20 cellular contexts compared by ENCODE assay signal in the genomic region with DNA sequence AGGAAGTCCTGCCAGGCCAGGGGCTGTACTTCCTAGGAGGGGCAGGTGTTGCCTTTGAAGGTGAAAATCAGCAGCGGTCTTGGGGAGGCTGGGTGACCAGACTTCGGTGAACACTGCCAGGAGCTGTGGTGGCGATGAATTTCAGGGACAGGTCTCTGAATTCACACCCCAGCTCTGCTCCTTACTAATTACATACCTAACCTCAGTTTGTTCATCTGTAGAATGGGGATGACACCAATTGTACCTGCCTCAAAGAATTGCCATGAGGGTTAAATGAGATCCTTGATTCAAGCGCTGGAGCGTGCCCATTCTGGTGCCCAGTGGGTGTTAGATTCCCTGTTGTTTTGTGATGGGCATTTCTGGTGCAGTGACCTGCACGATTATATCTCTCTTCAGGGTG.
A peak's percentile ranks its signal among the peaks of the same experiment; 100 is the strongest.
DNase-seq lines count a peak whose midpoint lies in the region; ATAC-seq, FAIRE-seq and TF ChIP-seq lines count a peak whose summit lies in the region.
"Had no signal": no experiment of that assay in that cellular context is flagged by ENCODE, and none has a peak within 500 bp of the region (broad histone marks: within the 10 kb centered on the region; RNA-seq: fewer than 3 reads in every experiment).

No MANE protein-coding gene starts in this region.

- H3K27ac ChIP-seq in RWPE1 (peak overlapping the region; percentile 44), H1 (ENCODE audit: low read depth, low read length) (no peak overlapping the region)
- H3K27ac ChIP-seq: BLaER1, C4-2B, GM23248 had no signal

- H2BK5ac ChIP-seq in H1 (ENCODE audit: low read depth, low read length) = no peak overlapping the region

- no peak overlapping the region for H2BK12ac ChIP-seq in H1 (ENCODE audit: low read depth, low read length)

- no peak overlapping the region for H2AFZ ChIP-seq in H1 (ENCODE audit: low read length)
- H2AFZ ChIP-seq: GM23248 had no signal

- H3K23me2 ChIP-seq in H1 (ENCODE audit: low read depth, low read length) = no peaks in the 10 kb centered on the region

- 78% methylated on average over 6 of the region's 6 CpGs; no CpG with 5 or more reads in 1 of the 2 experiments for WGBS in H1 (ENCODE audit: extremely low coverage in 1 of 2, insufficient coverage in 1 of 2, insufficient read length in 1 of 2, insufficient replicate concordance in 2 of 2, low coverage in 1 of 2, low lambda C conversion rate in 2 of 2, missing lambda C conversion rate in 1 of 2), 2 experiments

- H4K20me1 ChIP-seq in H1 (replicated peaks in 1 of 2; ENCODE audit: control insufficient read depth in 1 of 2, insufficient read depth in 2 of 2, low read length in 2 of 2) = no peaks in the 10 kb centered on the region
- H4K20me1 ChIP-seq: BLaER1 had no signal

- CTCF ChIA-PET in RWPE1 (lab: Yijun Ruan, JAX) = no interaction called here
- CTCF ChIA-PET in H1 (lab: Charles Lee; ENCODE audit: partially characterized antibody) = no interaction called here

- no peaks in the 10 kb centered on the region for H3K4me1 Mint-ChIP-seq in stimulated activated memory B cell treated with anti-CD40 and anti-IgM and Interleukin-4, amounts not matched to agents 10 μg/mL and 1 μg/mL and 100 μg/mL, for 72 hours
- H3K4me1 Mint-ChIP-seq: B cell; CD4-positive, CD25-positive, alpha-beta regulatory T cell; H9 had no signal

- no peak overlapping the region for H3K14ac ChIP-seq in H1 (ENCODE audit: insufficient read length)

- H2AK5ac ChIP-seq in H1 (ENCODE audit: low read depth, low read length) = no peak overlapping the region

- no peak for TF ChIP-seq CTCF in RWPE1 (conservative IDR thresholded peaks at IDR 0.05; ENCODE audit: low read depth)
- no peak for TF ChIP-seq CTCF in H1 (IDR thresholded peaks at IDR 0.05; ENCODE audit: control extremely low read depth in 1 of 3, insufficient read depth in 1 of 3, low read depth in 1 of 3, low read length in 3 of 3)

- no peak overlapping the region for H3K4ac ChIP-seq in H1 (replicated peaks; ENCODE audit: insufficient read length, low read depth, low read length)

- FAIRE-seq in H1 (lab: Jason Lieb, UNC) = no peak
- FAIRE-seq: G401.6, GM12892 had no signal

- no peaks in the 10 kb centered on the region for H3K9me3 ChIP-seq in H1 (ENCODE audit: insufficient read depth in 2 of 2, low read depth in 1 of 2, low read length in 1 of 2)
- H3K9me3 ChIP-seq: BLaER1, Caco-2 had no signal

- H3K79me1 ChIP-seq in H1 (ENCODE audit: low read depth, low read length) = no peaks in the 10 kb centered on the region

- no peaks in the 10 kb centered on the region for H3K36me3 Mint-ChIP-seq in stimulated activated memory B cell treated with anti-CD40 and anti-IgM and Interleukin-4, amounts not matched to agents 10 μg/mL and 1 μg/mL and 100 μg/mL, for 72 hours
- H3K36me3 Mint-ChIP-seq: CD4-positive, CD25-positive, alpha-beta regulatory T cell; CD8-positive, alpha-beta T cell had no signal

- no peak overlapping the region for H3K9ac ChIP-seq in H1 (replicated peaks in 1 of 4; ENCODE audit: extremely low read depth in 1 of 4, low read depth in 3 of 4, low read length in 3 of 4)
- H3K9ac ChIP-seq: BLaER1, GM23248 had no signal

- no peak overlapping the region for H2BK120ac ChIP-seq in H1 (replicated peaks; ENCODE audit: low read depth, low read length)

- no peaks in the 10 kb centered on the region; a peak in 1 of 8 replicates for H3K36me3 ChIP-seq in H1 (ENCODE audit: control insufficient read depth in 2 of 4, insufficient read depth in 4 of 4, low read length in 3 of 4)
- H3K36me3 ChIP-seq: BLaER1 had no signal

- no peaks in the 10 kb centered on the region for H3K9me3 Mint-ChIP-seq in stimulated activated memory B cell treated with anti-CD40 and anti-IgM and Interleukin-4, amounts not matched to agents 10 μg/mL and 1 μg/mL and 100 μg/mL, for 72 hours
- H3K9me3 Mint-ChIP-seq: CD8-positive, alpha-beta T cell; H9 had no signal

- H3K18ac ChIP-seq in H1 (ENCODE audit: extremely low read depth, low read length) = no peak overlapping the region

- H4K91ac ChIP-seq in H1 (replicated peaks; ENCODE audit: insufficient read length, low read length) = no peak overlapping the region

- H2BK20ac ChIP-seq in H1 (ENCODE audit: low read length) = no peak overlapping the region

- no peak overlapping the region for H3K27ac Mint-ChIP-seq in stimulated activated memory B cell treated with anti-CD40 and anti-IgM and Interleukin-4, amounts not matched to agents 10 μg/mL and 1 μg/mL and 100 μg/mL, for 72 hours
- H3K27ac Mint-ChIP-seq: B cell; CD4-positive, CD25-positive, alpha-beta regulatory T cell; CD8-positive, alpha-beta T cell; H9 had no signal

- H3K56ac ChIP-seq in H1 (replicated peaks; ENCODE audit: insufficient read length, low read depth, low read length) = no peak overlapping the region

- peak; percentile 6 for ATAC-seq in stimulated activated memory B cell treated with anti-CD40 and anti-IgM and Interleukin-4, amounts not matched to agents 10 μg/mL and 1 μg/mL and 100 μg/mL, for 72 hours
- no peak for ATAC-seq in HG02759 (IDR thresholded peaks at IDR 0.05; ENCODE audit: unreplicated experiment)
- ATAC-seq in HG02623 (IDR thresholded peaks at IDR 0.05; ENCODE audit: unreplicated experiment) = no peak
- ATAC-seq: CD8-positive, alpha-beta T cell; HCT116 had no signal

- no peak for TF ChIP-seq RAD21 in Ishikawa (IDR thresholded peaks at IDR 0.05; ENCODE audit: low read depth)
- TF ChIP-seq RAD21 in H1 (IDR thresholded peaks at IDR 0.05 in 1 of 2, conservative IDR thresholded peaks at IDR 0.05 in 1 of 2; ENCODE audit: low read depth in 2 of 2, low read length in 2 of 2) = no peak

- DNase-seq in RWPE1 (ENCODE audit: low spot score) = no peak
- no peak for DNase-seq in H1 (ENCODE audit: low read depth in 1 of 2, low spot score in 2 of 2)
- DNase-seq in NOMO-1 (lab: John Stamatoyannopoulos, UW; ENCODE audit: unreplicated experiment in 2 of 2) = no peak
- DNase-seq: Caco-2; CD4-positive, CD25-positive, alpha-beta regulatory T cell; CD8-positive, alpha-beta T cell; DMS153; DND-41; GM23248; H9 had no signal

- H2BK15ac ChIP-seq in H1 (ENCODE audit: low read length) = no peak overlapping the region

- no peak overlapping the region for H3K4me3 ChIP-seq in H1 (ENCODE audit: extremely low read depth in 1 of 4, insufficient read depth in 2 of 4, low read depth in 3 of 4, low read length in 4 of 4)
- H3K4me3 ChIP-seq: BLaER1, GM23248 had no signal

- no peak overlapping the region for H3K4me3 Mint-ChIP-seq in stimulated activated memory B cell treated with anti-CD40 and anti-IgM and Interleukin-4, amounts not matched to agents 10 μg/mL and 1 μg/mL and 100 μg/mL, for 72 hours
- H3K4me3 Mint-ChIP-seq: B cell; CD4-positive, CD25-positive, alpha-beta regulatory T cell; CD8-positive, alpha-beta T cell; H9 had no signal

- no peak overlapping the region for H3K4me2 ChIP-seq in H1 (ENCODE audit: insufficient read depth in 1 of 2, low read depth in 2 of 2, low read length in 2 of 2)
- H3K4me2 ChIP-seq: BLaER1 had no signal

- TF ChIP-seq POLR2A in H1 (IDR thresholded peaks at IDR 0.05; ENCODE audit: control extremely low read depth in 1 of 2, low read depth in 2 of 2, low read length in 2 of 2) = no peak

- POLR2A ChIA-PET in RWPE1 (lab: Yijun Ruan, JAX; ENCODE audit: low non-redundant PET) = no interaction called here
- POLR2A ChIA-PET in H1 (lab: Charles Lee; ENCODE audit: partially characterized antibody) = interaction anchor here (0.6 kb wide), 1 partner anchor 11 kb away, joined by 3 read pairs; no protein-coding TSS in a partner anchor

- H3K79me2 ChIP-seq in H1 (ENCODE audit: control insufficient read depth in 1 of 2, insufficient read depth in 2 of 2, low read length in 2 of 2) = no peaks in the 10 kb centered on the region

- H4K8ac ChIP-seq in H1 (ENCODE audit: extremely low read depth, insufficient read depth, low read length) = no peak overlapping the region

- H3K23ac ChIP-seq in H1 (ENCODE audit: insufficient read length) = no peak overlapping the region

- H3K27me3 Mint-ChIP-seq in stimulated activated memory B cell treated with anti-CD40 and anti-IgM and Interleukin-4, amounts not matched to agents 10 μg/mL and 1 μg/mL and 100 μg/mL, for 72 hours = peaks cover under 1% of the 10 kb centered on the region

- H3K4me1 ChIP-seq in H1 (replicated peaks in 1 of 4; ENCODE audit: control insufficient read depth in 3 of 4, insufficient read depth in 4 of 4, low read length in 3 of 4) = no peaks in the 10 kb centered on the region
- H3K4me1 ChIP-seq: BLaER1, Caco-2 had no signal

- H4K5ac ChIP-seq in H1 (ENCODE audit: insufficient read length, low read depth, low read length) = no peak overlapping the region

- TF ChIP-seq EP300 in Ishikawa (IDR thresholded peaks at IDR 0.05; ENCODE audit: borderline replicate concordance) = no peak
- no peak for TF ChIP-seq EP300 in H1 (IDR thresholded peaks at IDR 0.05; ENCODE audit: borderline replicate concordance in 1 of 2, low read depth in 2 of 2, low read length in 2 of 2)

- no peaks in the 10 kb centered on the region for H3K27me3 ChIP-seq in H1 (replicated peaks in 1 of 4; ENCODE audit: control insufficient read depth in 3 of 4, extremely low read depth in 1 of 4, insufficient read depth in 3 of 4, low read length in 3 of 4)
- H3K27me3 ChIP-seq: BLaER1 had no signal

TF ChIP-seq in Ishikawa, 13 proteins besides CTCF, POLR2A, EP300 and RAD21 (continues in another document):
- TF ChIP-seq, protein P1, sequence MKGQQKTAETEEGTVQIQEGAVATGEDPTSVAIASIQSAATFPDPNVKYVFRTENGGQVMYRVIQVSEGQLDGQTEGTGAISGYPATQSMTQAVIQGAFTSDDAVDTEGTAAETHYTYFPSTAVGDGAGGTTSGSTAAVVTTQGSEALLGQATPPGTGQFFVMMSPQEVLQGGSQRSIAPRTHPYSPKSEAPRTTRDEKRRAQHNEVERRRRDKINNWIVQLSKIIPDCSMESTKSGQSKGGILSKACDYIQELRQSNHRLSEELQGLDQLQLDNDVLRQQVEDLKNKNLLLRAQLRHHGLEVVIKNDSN (IDR thresholded peaks at IDR 0.05) = no peak

TF ChIP-seq in H1, 55 proteins besides CTCF, POLR2A, EP300 and RAD21:
- TF ChIP-seq KDM1A (IDR thresholded peaks at IDR 0.05; ENCODE audit: borderline replicate concordance, low read length) (peak; percentile 83; the same call in 1 of the 2 replicates), RXRA (IDR thresholded peaks at IDR 0.05; ENCODE audit: insufficient read depth, low read depth, low read length) (no peak)
TF ChIP-seq in H1: peak in this region for 1.
